17 cellular contexts compared by ENCODE assay signal in the genomic region with DNA sequence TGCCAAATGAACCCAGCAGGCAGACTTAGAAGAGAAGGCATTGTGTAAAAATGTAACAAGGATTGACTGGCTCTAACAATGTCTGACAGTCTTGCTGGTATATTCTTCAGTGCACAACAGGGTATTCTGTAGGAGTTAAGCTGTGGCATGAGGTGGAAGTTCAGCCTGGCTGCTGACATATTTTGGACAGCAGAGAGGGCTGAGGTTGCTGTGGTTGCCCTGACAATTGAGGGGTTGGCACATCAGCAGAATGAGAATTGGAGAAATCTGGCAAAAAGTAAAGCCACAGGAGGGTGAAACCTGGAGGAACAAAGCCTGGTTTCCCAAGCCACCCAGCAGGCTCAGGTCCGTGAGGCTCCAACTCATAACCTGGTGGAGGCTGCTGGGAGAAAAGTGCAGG.
A peak's percentile ranks its signal among the peaks of the same experiment; 100 is the strongest.
DNase-seq lines count a peak whose midpoint lies in the region; ATAC-seq and TF ChIP-seq lines count a peak whose summit lies in the region.
"Had no signal": no experiment of that assay in that cellular context is flagged by ENCODE, and none has a peak within 500 bp of the region (broad histone marks: within the 10 kb centered on the region; RNA-seq: fewer than 3 reads in every experiment).

No MANE protein-coding gene starts in this region.

- 96% methylated on average over 1 of the region's 1 CpG for WGBS in smooth muscle cell (ENCODE audit: low lambda C conversion rate)

- H3K27ac Mint-ChIP-seq in activated CD8-positive, alpha-beta memory T cell treated with anti-CD3 and anti-CD28 coated beads, Interleukin-2, amount 10 ng/mL, durations not matched to agents 7 days and 5 days: no peak overlapping the region
- peak overlapping the region; percentile 26 to 64 for H3K27ac Mint-ChIP-seq in effector memory CD8-positive, alpha-beta T cell
- H3K27ac Mint-ChIP-seq: H9 had no signal

- H3K36me3 ChIP-seq in smooth muscle cell (ENCODE audit: low read depth): no peaks in the 10 kb centered on the region

- CTCF ChIA-PET in activated CD8-positive, alpha-beta memory T cell treated with anti-CD3 and anti-CD28 coated beads, Interleukin-2, amount 10 ng/mL, durations not matched to agents 7 days and 5 days (lab: Charles Lee): no interaction called here

- H3K4me3 Mint-ChIP-seq in activated CD8-positive, alpha-beta memory T cell treated with anti-CD3 and anti-CD28 coated beads, Interleukin-2, amount 10 ng/mL, durations not matched to agents 7 days and 5 days: no peak overlapping the region
- H3K4me3 Mint-ChIP-seq in effector memory CD8-positive, alpha-beta T cell: no peak overlapping the region
- H3K4me3 Mint-ChIP-seq: CD4-positive, CD25-positive, alpha-beta regulatory T cell; H9 had no signal

- H3K9ac ChIP-seq in smooth muscle cell (ENCODE audit: low read depth): no peak overlapping the region
- H3K9ac ChIP-seq: BLaER1 treated with 17β-estradiol and CSF1 and Interleukin-3, amounts not matched to agents 10 nM and 100 nM had no signal

- H3K4me1 Mint-ChIP-seq in activated CD8-positive, alpha-beta memory T cell treated with anti-CD3 and anti-CD28 coated beads, Interleukin-2, amount 10 ng/mL, durations not matched to agents 7 days and 5 days: no peaks in the 10 kb centered on the region
- H3K4me1 Mint-ChIP-seq in effector memory CD8-positive, alpha-beta T cell (ENCODE audit: low read depth in 2 of 2): peaks cover 5 to 39% of the 10 kb centered on the region in 2 donors
- H3K4me1 Mint-ChIP-seq: H9 had no signal

- H3K4me1 ChIP-seq in smooth muscle cell (ENCODE audit: low read depth): peaks cover 3% of the 10 kb centered on the region

- no peak overlapping the region for H3K4me2 ChIP-seq in smooth muscle cell

- peak overlapping the region; percentile 39; the same call in 1 of the 2 replicates for H3K27ac ChIP-seq in VCaP
- H3K27ac ChIP-seq in smooth muscle cell (ENCODE audit: low read depth): peak overlapping the region; percentile 75
- H3K27ac ChIP-seq: BLaER1 treated with 17β-estradiol and CSF1 and Interleukin-3, amounts not matched to agents 10 nM and 100 nM had no signal

- no peaks in the 10 kb centered on the region for H3K36me3 Mint-ChIP-seq in activated CD8-positive, alpha-beta memory T cell treated with anti-CD3 and anti-CD28 coated beads, Interleukin-2, amount 10 ng/mL, durations not matched to agents 7 days and 5 days
- H3K36me3 Mint-ChIP-seq in effector memory CD8-positive, alpha-beta T cell (ENCODE audit: insufficient read depth): peaks cover 3% of the 10 kb centered on the region
- H3K36me3 Mint-ChIP-seq: CD4-positive, CD25-positive, alpha-beta regulatory T cell had no signal

- no peaks in the 10 kb centered on the region for H3K9me3 ChIP-seq in smooth muscle cell (replicated peaks; ENCODE audit: low read depth)
- H3K9me3 ChIP-seq: BLaER1 treated with 17β-estradiol and CSF1 and Interleukin-3, amounts not matched to agents 10 nM and 100 nM had no signal

- TF ChIP-seq CTCF in VCaP (conservative IDR thresholded peaks at IDR 0.05): no peak
- no peak for TF ChIP-seq CTCF in smooth muscle cell (IDR thresholded peaks at IDR 0.05; ENCODE audit: borderline replicate concordance, insufficient read depth, poor library complexity, severe bottlenecking)

- no peaks in the 10 kb centered on the region for H3K9me3 Mint-ChIP-seq in activated CD8-positive, alpha-beta memory T cell treated with anti-CD3 and anti-CD28 coated beads, Interleukin-2, amount 10 ng/mL, durations not matched to agents 7 days and 5 days (ENCODE audit: low read depth)
- no peaks in the 10 kb centered on the region for H3K9me3 Mint-ChIP-seq in effector memory CD8-positive, alpha-beta T cell
- H3K9me3 Mint-ChIP-seq: H9 had no signal

- H3K4me3 ChIP-seq in smooth muscle cell: no peak overlapping the region
- H3K4me3 ChIP-seq: BLaER1 treated with 17β-estradiol and CSF1 and Interleukin-3, amounts not matched to agents 10 nM and 100 nM; GM12878 had no signal

- H3K27me3 Mint-ChIP-seq in activated CD8-positive, alpha-beta memory T cell treated with anti-CD3 and anti-CD28 coated beads, Interleukin-2, amount 10 ng/mL, durations not matched to agents 7 days and 5 days: no peaks in the 10 kb centered on the region
- no peaks in the 10 kb centered on the region for H3K27me3 Mint-ChIP-seq in effector memory CD8-positive, alpha-beta T cell
- H3K27me3 Mint-ChIP-seq: CD4-positive, CD25-positive, alpha-beta regulatory T cell had no signal

- H3F3A ChIP-seq in smooth muscle cell (ENCODE audit: low read depth): peaks cover 19% of the 10 kb centered on the region

- H3K27me3 ChIP-seq in smooth muscle cell (ENCODE audit: low read depth): no peaks in the 10 kb centered on the region
- H3K27me3 ChIP-seq: BLaER1 treated with 17β-estradiol and CSF1 and Interleukin-3, amounts not matched to agents 10 nM and 100 nM had no signal

- peaks cover 6% of the 10 kb centered on the region for H3K79me2 ChIP-seq in smooth muscle cell (ENCODE audit: low read depth)

- no peak for ATAC-seq in activated CD8-positive, alpha-beta memory T cell treated with anti-CD3 and anti-CD28 coated beads, Interleukin-2, amount 10 ng/mL, durations not matched to agents 7 days and 5 days
- ATAC-seq in effector memory CD8-positive, alpha-beta T cell (replicated peaks): no peak
- no peak for ATAC-seq in GM21515 (IDR thresholded peaks at IDR 0.05; ENCODE audit: unreplicated experiment)
- ATAC-seq: GM12878 had no signal

- peak; percentile 36 for DNase-seq in activated CD8-positive, alpha-beta memory T cell treated with anti-CD3 and anti-CD28 coated beads, Interleukin-2, amount 10 ng/mL, durations not matched to agents 7 days and 5 days
- DNase-seq in activated CD8-positive, alpha-beta memory T cell treated with anti-CD3 and anti-CD28 coated beads, Interleukin-2, amount 50 U/mL, for 48 hours: no peak
- no peak for DNase-seq in effector memory CD8-positive, alpha-beta T cell
- no peak for DNase-seq in smooth muscle cell (lab: John Stamatoyannopoulos, UW; ENCODE audit: unreplicated experiment)
- DNase-seq in NCI-H345 treated with DMSO at 0.1 percent for 48 hours (lab: John Stamatoyannopoulos, UW; ENCODE audit: unreplicated experiment): no peak
- no peak for DNase-seq in NCI-H1694 treated with DMSO at 0.1 percent for 48 hours (lab: John Stamatoyannopoulos, UW)
- DNase-seq: 8988T; ACHN; Calu3; CD4-positive, CD25-positive, alpha-beta regulatory T cell; DMS79; GOT3; H9 had no signal

- H4K20me1 ChIP-seq in smooth muscle cell (ENCODE audit: low read depth): no peaks in the 10 kb centered on the region

- no peak overlapping the region for H2AFZ ChIP-seq in smooth muscle cell (ENCODE audit: low read depth)
